Comparison of ENCODE assay signal across 25 cellular contexts in genomic region chr3:122215592-122216298, GRCh38. TPM values are rescaled to one million over a fixed set of nuclear protein-coding genes. Genes with fewer than 3 reads are reported as not detected.
DNase-seq lines count a peak whose midpoint lies in the region; ATAC-seq and TF ChIP-seq lines count a peak whose summit lies in the region.
"Had no signal": no experiment of that assay in that cellular context is flagged by ENCODE, and none has a peak within 500 bp of the region (broad histone marks: within the 10 kb centered on the region; RNA-seq: fewer than 3 reads in every experiment).

No MANE protein-coding gene starts in this region.

- ATAC-seq in lung (ENCODE audit: insufficient read depth, low FRiP score) (peak; percentile 19), HG02981 (IDR thresholded peaks at IDR 0.05; ENCODE audit: unreplicated experiment) (no peak), HG03520 (IDR thresholded peaks at IDR 0.05; ENCODE audit: unreplicated experiment) (no peak)
- ATAC-seq in stimulated activated effector memory CD8-positive, alpha-beta T cell treated with anti-CD3 and anti-CD28 coated beads, Interleukin-12 subunit alpha, Interleukin-12 subunit beta, amount 100 ng/mL, for 72 hours, result peak; percentile 18

- H3K27ac ChIP-seq in lung (ENCODE audit: low read depth in 1 of 2, low read length in 1 of 2), result no peak overlapping the region
- H3K27ac ChIP-seq: 22Rv1; BLaER1 treated with 17β-estradiol and CSF1 and Interleukin-3, amounts not matched to agents 10 nM and 100 nM; KMS-11; PC-9 had no signal

- no peak overlapping the region for H3K9ac ChIP-seq in endocrine pancreas (ENCODE audit: control insufficient read depth, insufficient read depth, low read length)
- H3K9ac ChIP-seq: BLaER1 treated with 17β-estradiol and CSF1 and Interleukin-3, amounts not matched to agents 10 nM and 100 nM; KMS-11 had no signal

- TF ChIP-seq CTCF in lung (IDR thresholded peaks at IDR 0.05; ENCODE audit: control extremely low read depth, extremely low read depth), result no peak

- no peaks in the 10 kb centered on the region for H3K27me3 ChIP-seq in endocrine pancreas (ENCODE audit: control insufficient read depth, insufficient read depth, low read length)
- no peaks in the 10 kb centered on the region for H3K27me3 ChIP-seq in lung (ENCODE audit: control insufficient read depth, insufficient read depth)
- H3K27me3 ChIP-seq: BLaER1 treated with 17β-estradiol and CSF1 and Interleukin-3, amounts not matched to agents 10 nM and 100 nM had no signal

- no peaks in the 10 kb centered on the region for H3K9me3 Mint-ChIP-seq in stimulated activated effector memory CD8-positive, alpha-beta T cell treated with anti-CD3 and anti-CD28 coated beads, Interleukin-12 subunit alpha, Interleukin-12 subunit beta, amount 100 ng/mL, for 72 hours

- H3K36me3 ChIP-seq in endocrine pancreas (ENCODE audit: control insufficient read depth, insufficient read depth, low read length) (no peaks in the 10 kb centered on the region), lung (ENCODE audit: control insufficient read depth in 2 of 2, insufficient read depth in 2 of 2, low read length in 2 of 2) (no peaks in the 10 kb centered on the region)
- H3K36me3 ChIP-seq: BLaER1 treated with 17β-estradiol and CSF1 and Interleukin-3, amounts not matched to agents 10 nM and 100 nM had no signal

- H3K4me3 Mint-ChIP-seq in stimulated activated effector memory CD8-positive, alpha-beta T cell treated with anti-CD3 and anti-CD28 coated beads, Interleukin-12 subunit alpha, Interleukin-12 subunit beta, amount 100 ng/mL, for 72 hours, result no peak overlapping the region
- H3K4me3 Mint-ChIP-seq: CD8-positive, alpha-beta memory T cell had no signal

- H3K27ac Mint-ChIP-seq in stimulated activated effector memory CD8-positive, alpha-beta T cell treated with anti-CD3 and anti-CD28 coated beads, Interleukin-12 subunit alpha, Interleukin-12 subunit beta, amount 100 ng/mL, for 72 hours, result no peak overlapping the region
- H3K27ac Mint-ChIP-seq: CD8-positive, alpha-beta memory T cell had no signal

- H3K4me3 ChIP-seq in endocrine pancreas (ENCODE audit: control insufficient read depth, insufficient read depth, low read length), result peak overlapping the region; percentile 14
- no peak overlapping the region for H3K4me3 ChIP-seq in lung
- H3K4me3 ChIP-seq: BLaER1 treated with 17β-estradiol and CSF1 and Interleukin-3, amounts not matched to agents 10 nM and 100 nM; PC-9 had no signal

- 63 to 83% methylated on average over 2 of the region's 2 CpGs for WGBS in lung, 2 donors

- DNase-seq in NCI-H1417 (lab: John Stamatoyannopoulos, UW), result peak in 2 of 3 experiments; percentile 30 to 71
- DNase-seq in NCI-H1417 treated with DMSO at 0.1 percent for 48 hours (lab: John Stamatoyannopoulos, UW), result no peak
- no peak for DNase-seq in lung (ENCODE audit: low spot score)
- no peak for DNase-seq in stimulated activated effector memory CD8-positive, alpha-beta T cell treated with anti-CD3 and anti-CD28 coated beads, Interleukin-12 subunit alpha, Interleukin-12 subunit beta, amount 100 ng/mL, for 72 hours (ENCODE audit: low spot score in 2 of 2)
- no peak for DNase-seq in globus pallidus (ENCODE audit: low spot score)
- DNase-seq: ACHN; Calu3; CD8-positive, alpha-beta memory T cell; DMS153; GDM1; IMR-90; MV-4-11; NCI-H1105 treated with DMSO at 0.1 percent for 48 hours; NCI-H187; NCI-H446; NCI-H526; PC-9; RPMI8226; SHP77 had no signal

- H3K4me1 Mint-ChIP-seq in stimulated activated effector memory CD8-positive, alpha-beta T cell treated with anti-CD3 and anti-CD28 coated beads, Interleukin-12 subunit alpha, Interleukin-12 subunit beta, amount 100 ng/mL, for 72 hours, result peaks cover 5% of the 10 kb centered on the region
- H3K4me1 Mint-ChIP-seq: CD8-positive, alpha-beta memory T cell had no signal

- H3K9me3 ChIP-seq in endocrine pancreas (ENCODE audit: control insufficient read depth, low read length) (no peaks in the 10 kb centered on the region), lung (ENCODE audit: control insufficient read depth in 2 of 2, insufficient read depth in 1 of 2, low read length in 1 of 2) (no peaks in the 10 kb centered on the region)
- H3K9me3 ChIP-seq: BLaER1 treated with 17β-estradiol and CSF1 and Interleukin-3, amounts not matched to agents 10 nM and 100 nM had no signal

- peaks cover 32% of the 10 kb centered on the region for H3K4me1 ChIP-seq in endocrine pancreas (ENCODE audit: control insufficient read depth, insufficient read depth, low read length)
- H3K4me1 ChIP-seq in lung (ENCODE audit: control insufficient read depth in 2 of 2, insufficient read depth in 2 of 2, low read length in 2 of 2), result no peaks in the 10 kb centered on the region
- H3K4me1 ChIP-seq: BLaER1 treated with 17β-estradiol and CSF1 and Interleukin-3, amounts not matched to agents 10 nM and 100 nM had no signal

- H3K36me3 Mint-ChIP-seq in stimulated activated effector memory CD8-positive, alpha-beta T cell treated with anti-CD3 and anti-CD28 coated beads, Interleukin-12 subunit alpha, Interleukin-12 subunit beta, amount 100 ng/mL, for 72 hours, result no peaks in the 10 kb centered on the region
- H3K36me3 Mint-ChIP-seq: CD8-positive, alpha-beta memory T cell had no signal

RNA-seq across cellular contexts. Expression of gene CASR, which starts 32.3 kb away (rescaled TPM):
- under 1 TPM in 1 of 2 donors, not detected in 1; 0.40 TPM for total RNA-seq in lung
- under 1 TPM; 0.02 TPM for polyA plus RNA-seq in lung
- total RNA-seq: CD8-positive, alpha-beta memory T cell; IMR-90; PC-9 had no signal
- polyA plus RNA-seq: CD8-positive, alpha-beta memory T cell; IMR-90 had no signal

Comparison
In these comparisons a context has a peak if more than half of its experiments do, and no peak if none do; other contexts are left out.
1. DNase-seq: peak in NCI-H1417 (2 of 3); none in NCI-H1417 treated with DMSO at 0.1 percent for 48 hours (single experiment), lung (single experiment), stimulated activated effector memory CD8-positive, alpha-beta T cell treated with anti-CD3 and anti-CD28 coated beads, Interleukin-12 subunit alpha, Interleukin-12 subunit beta, amount 100 ng/mL, for 72 hours (0 of 2) and globus pallidus (single experiment).
2. ATAC-seq: peak in lung (single experiment) and stimulated activated effector memory CD8-positive, alpha-beta T cell treated with anti-CD3 and anti-CD28 coated beads, Interleukin-12 subunit alpha, Interleukin-12 subunit beta, amount 100 ng/mL, for 72 hours (single experiment); none in HG02981 (single experiment) and HG03520 (single experiment).